35 cellular contexts compared by ENCODE assay signal in the genomic region with DNA sequence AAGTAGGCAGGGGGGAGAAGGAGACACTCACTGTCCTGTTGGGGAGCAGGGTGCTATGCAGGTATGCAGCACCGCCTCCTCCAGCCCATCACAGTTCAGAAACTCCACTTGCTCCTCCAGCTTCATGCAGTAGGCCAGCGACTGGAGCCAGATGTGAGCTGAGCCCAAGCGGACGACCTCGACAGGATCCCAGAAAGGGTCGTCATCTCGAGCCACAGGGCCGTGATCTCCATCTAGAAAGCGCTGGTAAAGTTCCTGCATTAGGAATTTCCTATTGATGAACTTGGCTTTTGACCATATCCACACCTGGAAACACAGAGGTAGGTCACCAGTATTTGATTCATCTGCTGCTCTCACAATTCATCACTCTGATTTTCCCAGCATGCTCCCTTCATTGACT.
"Had no signal": no experiment of that assay in that cellular context is flagged by ENCODE, and none has a peak within 500 bp of the region (broad histone marks: within the 10 kb centered on the region; RNA-seq: fewer than 3 reads in every experiment).

No MANE protein-coding gene starts in this region.

- DNase-seq: activated CD4-positive, alpha-beta T cell treated with anti-CD3 and anti-CD28 coated beads for 36 hours; activated CD4-positive, alpha-beta T cell treated with anti-CD3 and anti-CD28 coated beads, Interleukin-2, amount 10 ng/mL, durations not matched to agents 7 days and 5 days; activated CD4-positive, alpha-beta T cell treated with anti-CD3 and anti-CD28 coated beads, Interleukin-2, amount 50 U/mL, for 48 hours; activated CD8-positive, alpha-beta memory T cell treated with anti-CD3 and anti-CD28 coated beads, Interleukin-2, amount 50 U/mL, for 4 hours; activated CD8-positive, alpha-beta T cell treated with anti-CD3 and anti-CD28 coated beads, Interleukin-2, amount 10 ng/mL, durations not matched to agents 7 days and 5 days; activated effector memory CD4-positive, alpha-beta T cell treated with Interleukin-2 at 50 U/mL for 16 hours; activated naive CD4-positive, alpha-beta T cell treated with anti-CD3 and anti-CD28 coated beads, Interleukin-2, amount 10 ng/mL, durations not matched to agents 7 days and 5 days; activated naive CD8-positive, alpha-beta T cell treated with anti-CD3 and anti-CD28 coated beads, Interleukin-2, amount 50 U/mL, for 24 hours; activated T-cell treated with anti-CD3 and anti-CD28 coated beads, Interleukin-2, amount 50 U/mL, for 48 hours; anterior cingulate cortex; central memory CD4-positive, alpha-beta T cell; Kasumi-1; KG1; MM.1S; MV-4-11; NCI-H1092; NCI-H1436 treated with DMSO at 0.1 percent for 48 hours; NCI-H1694 treated with DMSO at 0.1 percent for 48 hours; NCI-H2029; NCI-H510A; NCI-H526; NCI-H748 treated with DMSO at 0.1 percent for 48 hours; NK-92 treated with Interleukin-12 subunit alpha and Interleukin-12 subunit beta, amount 100 ng/mL, for 24 hours; PC-3; Peyer's patch; RPMI8226; SHP77 treated with DMSO at 0.1 percent for 48 hours; SK-N-SH had no signal

- H3K9me3 Mint-ChIP-seq: activated CD4-positive, alpha-beta T cell treated with anti-CD3 and anti-CD28 coated beads, Interleukin-2, amount 10 ng/mL, durations not matched to agents 7 days and 5 days; activated naive CD8-positive, alpha-beta T cell treated with anti-CD3 and anti-CD28 coated beads, Interleukin-2, amount 50 U/mL, for 24 hours; T-helper 1 cell treated with Interleukin-12 subunit alpha and Interleukin-12 subunit beta and Interleukin-4 antibody, amounts not matched to agents 30 μg/mL and 1 μg/mL, for 36 hours; T-helper 2 cell treated with Interferon-gamma antibody and Interleukin-4, amounts not matched to agents 5 μg/mL and 100 μg/mL, for 36 hours; WTC11 had no signal

- H3K27me3 ChIP-seq: Peyer's patch, SJSA1 had no signal

- H3K9me3 ChIP-seq: Peyer's patch, SK-N-SH had no signal

- H3K4me3 Mint-ChIP-seq: activated CD4-positive, alpha-beta T cell treated with anti-CD3 and anti-CD28 coated beads for 36 hours; activated CD4-positive, alpha-beta T cell treated with anti-CD3 and anti-CD28 coated beads, Interleukin-2, amount 10 ng/mL, durations not matched to agents 7 days and 5 days; activated CD8-positive, alpha-beta T cell treated with anti-CD3 and anti-CD28 coated beads, Interleukin-2, amount 10 ng/mL, durations not matched to agents 7 days and 5 days; activated naive CD4-positive, alpha-beta T cell treated with anti-CD3 and anti-CD28 coated beads, Interleukin-2, amount 10 ng/mL, durations not matched to agents 7 days and 5 days; activated naive CD8-positive, alpha-beta T cell; activated naive CD8-positive, alpha-beta T cell treated with anti-CD3 and anti-CD28 coated beads, Interleukin-2, amount 50 U/mL, for 24 hours; brain; T-helper 1 cell treated with Interleukin-12 subunit alpha and Interleukin-12 subunit beta and Interleukin-4 antibody, amounts not matched to agents 30 μg/mL and 1 μg/mL, for 36 hours; T-helper 2 cell treated with Interferon-gamma antibody and Interleukin-4, amounts not matched to agents 5 μg/mL and 100 μg/mL, for 36 hours; WTC11 had no signal

- H3K36me3 Mint-ChIP-seq: activated naive CD4-positive, alpha-beta T cell treated with anti-CD3 and anti-CD28 coated beads, Interleukin-2, amount 10 ng/mL, durations not matched to agents 7 days and 5 days; WTC11 had no signal

- H3K27ac ChIP-seq: Peyer's patch, SJSA1 had no signal

- H3K27me3 Mint-ChIP-seq: activated CD4-positive, alpha-beta T cell treated with anti-CD3 and anti-CD28 coated beads for 36 hours; activated naive CD8-positive, alpha-beta T cell; activated naive CD8-positive, alpha-beta T cell treated with anti-CD3 and anti-CD28 coated beads, Interleukin-2, amount 50 U/mL, for 24 hours; brain had no signal

- ATAC-seq: activated CD4-positive, alpha-beta T cell treated with anti-CD3 and anti-CD28 coated beads for 36 hours; activated CD4-positive, CD25-positive, alpha-beta regulatory T cell treated with anti-CD3 and anti-CD28 coated beads, Interleukin-2, amount 50 U/mL, for 24 hours; activated CD8-positive, alpha-beta T cell treated with anti-CD3 and anti-CD28 coated beads, Interleukin-2, amount 10 ng/mL, durations not matched to agents 7 days and 5 days; activated naive CD8-positive, alpha-beta T cell treated with anti-CD3 and anti-CD28 coated beads, Interleukin-2, amount 50 U/mL, for 24 hours; PC-3; WTC11 had no signal

- H3K4me2 ChIP-seq: SK-N-SH had no signal

- H3K4me1 ChIP-seq: Peyer's patch had no signal

- H3K4me3 ChIP-seq: Peyer's patch, SJSA1 had no signal

- H3K9ac ChIP-seq: SK-N-SH had no signal

- H3K27ac Mint-ChIP-seq: activated CD4-positive, alpha-beta T cell treated with anti-CD3 and anti-CD28 coated beads for 36 hours; activated CD4-positive, alpha-beta T cell treated with anti-CD3 and anti-CD28 coated beads, Interleukin-2, amount 10 ng/mL, durations not matched to agents 7 days and 5 days; activated CD8-positive, alpha-beta T cell treated with anti-CD3 and anti-CD28 coated beads, Interleukin-2, amount 10 ng/mL, durations not matched to agents 7 days and 5 days; activated naive CD4-positive, alpha-beta T cell treated with anti-CD3 and anti-CD28 coated beads, Interleukin-2, amount 10 ng/mL, durations not matched to agents 7 days and 5 days; activated naive CD8-positive, alpha-beta T cell; activated naive CD8-positive, alpha-beta T cell treated with anti-CD3 and anti-CD28 coated beads, Interleukin-2, amount 50 U/mL, for 24 hours; brain; T-helper 1 cell treated with Interleukin-12 subunit alpha and Interleukin-12 subunit beta and Interleukin-4 antibody, amounts not matched to agents 30 μg/mL and 1 μg/mL, for 36 hours; T-helper 2 cell treated with Interferon-gamma antibody and Interleukin-4, amounts not matched to agents 5 μg/mL and 100 μg/mL, for 36 hours; WTC11 had no signal
